Comparison of ENCODE assay signal across 9 cellular contexts in genomic region chr14:98958048-98959031, GRCh38.
"Had no signal": no experiment of that assay in that cellular context is flagged by ENCODE, and none has a peak within 500 bp of the region (broad histone marks: within the 10 kb centered on the region; RNA-seq: fewer than 3 reads in every experiment).

No MANE protein-coding gene starts in this region.

- H3K36me3 Mint-ChIP-seq: stimulated activated memory B cell treated with anti-CD40 and anti-IgM and Interleukin-4, amounts not matched to agents 10 μg/mL and 1 μg/mL and 100 μg/mL, for 72 hours had no signal

- H3K27ac Mint-ChIP-seq: activated B cell treated with CpG ODN at 0.5 μM for 24 hours; activated naive CD4-positive, alpha-beta T cell treated with anti-CD3 and anti-CD28 coated beads for 36 hours; activated T-helper 1 cell treated with anti-CD3 and anti-CD28 coated beads, Interleukin-12 subunit alpha, Interleukin-12 subunit beta, Interleukin-2, Interleukin-4 antibody, amounts not matched to agents 30 ng/mL and 10 ng/mL and 1 ng/mL, durations not matched to agents 14 hours and 24 hours and 36 hours; nephron progenitor cell; stimulated activated memory B cell treated with anti-CD40 and anti-IgM and Interleukin-4, amounts not matched to agents 10 μg/mL and 1 μg/mL and 100 μg/mL, for 72 hours had no signal

- H3K4me1 ChIP-seq: gastroesophageal sphincter had no signal

- H3K4me1 Mint-ChIP-seq: activated B cell treated with CpG ODN at 0.5 μM for 24 hours; nephron progenitor cell; stimulated activated memory B cell treated with anti-CD40 and anti-IgM and Interleukin-4, amounts not matched to agents 10 μg/mL and 1 μg/mL and 100 μg/mL, for 72 hours had no signal

- H3K9me3 ChIP-seq: gastroesophageal sphincter had no signal

- H3K4me3 Mint-ChIP-seq: activated B cell treated with CpG ODN at 0.5 μM for 24 hours; activated naive CD4-positive, alpha-beta T cell treated with anti-CD3 and anti-CD28 coated beads for 36 hours; activated T-helper 1 cell treated with anti-CD3 and anti-CD28 coated beads, Interleukin-12 subunit alpha, Interleukin-12 subunit beta, Interleukin-2, Interleukin-4 antibody, amounts not matched to agents 30 ng/mL and 10 ng/mL and 1 ng/mL, durations not matched to agents 14 hours and 24 hours and 36 hours; nephron progenitor cell; stimulated activated memory B cell treated with anti-CD40 and anti-IgM and Interleukin-4, amounts not matched to agents 10 μg/mL and 1 μg/mL and 100 μg/mL, for 72 hours had no signal

- H3K4me3 ChIP-seq: gastroesophageal sphincter had no signal

- ATAC-seq: stimulated activated memory B cell treated with anti-CD40 and anti-IgM and Interleukin-4, amounts not matched to agents 10 μg/mL and 1 μg/mL and 100 μg/mL, for 72 hours had no signal

- H3K9me3 Mint-ChIP-seq: activated B cell treated with CpG ODN at 0.5 μM for 24 hours; activated naive CD4-positive, alpha-beta T cell treated with anti-CD3 and anti-CD28 coated beads for 36 hours; activated T-helper 1 cell treated with anti-CD3 and anti-CD28 coated beads, Interleukin-12 subunit alpha, Interleukin-12 subunit beta, Interleukin-2, Interleukin-4 antibody, amounts not matched to agents 30 ng/mL and 10 ng/mL and 1 ng/mL, durations not matched to agents 14 hours and 24 hours and 36 hours; nephron progenitor cell had no signal

- DNase-seq: activated B cell treated with CpG ODN at 0.5 μM for 24 hours; activated CD4-positive, alpha-beta T cell treated with anti-CD3 and anti-CD28 coated beads, Interleukin-2, amount 50 U/mL, for 1 hour; activated naive CD4-positive, alpha-beta T cell treated with anti-CD3 and anti-CD28 coated beads for 36 hours; nephron progenitor cell; T-helper 2 cell; trophoblast cell had no signal

- H3K36me3 ChIP-seq: gastroesophageal sphincter had no signal

- H3K27me3 Mint-ChIP-seq: activated B cell treated with CpG ODN at 0.5 μM for 24 hours; stimulated activated memory B cell treated with anti-CD40 and anti-IgM and Interleukin-4, amounts not matched to agents 10 μg/mL and 1 μg/mL and 100 μg/mL, for 72 hours had no signal
